ENCODE assay signal across 1 cellular context in the genomic region with DNA sequence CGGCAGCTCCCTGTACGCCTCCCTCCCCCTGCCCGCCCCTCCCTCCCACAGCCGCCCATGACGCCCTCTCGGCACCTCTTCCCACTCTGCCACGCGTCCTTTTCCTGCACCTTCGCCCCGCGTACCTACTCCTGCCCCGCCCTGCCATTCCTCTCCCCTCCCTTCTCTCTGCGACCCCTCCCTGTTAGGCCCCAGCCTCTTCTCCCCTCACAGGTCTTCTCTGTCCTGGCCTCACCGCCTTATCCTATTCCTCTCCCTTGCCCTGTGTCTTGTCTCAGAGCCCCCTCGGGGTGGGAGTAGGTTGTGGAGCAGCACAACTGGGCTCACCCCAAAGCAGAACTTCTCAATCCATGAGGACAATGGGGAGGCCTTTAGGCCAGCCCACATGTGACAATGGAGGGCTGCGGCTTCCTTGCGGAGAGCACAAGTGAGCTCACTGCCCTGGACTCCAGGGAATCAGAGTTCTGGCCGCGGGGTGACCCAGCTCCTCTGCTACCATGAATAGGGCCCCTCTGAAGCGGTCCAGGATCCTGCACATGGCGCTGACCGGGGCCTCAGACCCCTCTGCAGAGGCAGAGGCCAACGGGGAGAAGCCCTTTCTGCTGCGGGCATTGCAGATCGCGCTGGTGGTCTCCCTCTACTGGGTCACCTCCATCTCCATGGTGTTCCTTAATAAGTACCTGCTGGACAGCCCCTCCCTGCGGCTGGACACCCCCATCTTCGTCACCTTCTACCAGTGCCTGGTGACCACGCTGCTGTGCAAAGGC.
A peak's percentile ranks its signal among the peaks of the same experiment; 100 is the strongest.
TF ChIP-seq lines count a peak whose summit lies in the region.

No MANE protein-coding gene starts in this region.

TF ChIP-seq in HepG2, 621 proteins besides CTCF, POLR2A, EP300 and RAD21 (continued from another document and continues in another):
- TF ChIP-seq, protein P1, sequence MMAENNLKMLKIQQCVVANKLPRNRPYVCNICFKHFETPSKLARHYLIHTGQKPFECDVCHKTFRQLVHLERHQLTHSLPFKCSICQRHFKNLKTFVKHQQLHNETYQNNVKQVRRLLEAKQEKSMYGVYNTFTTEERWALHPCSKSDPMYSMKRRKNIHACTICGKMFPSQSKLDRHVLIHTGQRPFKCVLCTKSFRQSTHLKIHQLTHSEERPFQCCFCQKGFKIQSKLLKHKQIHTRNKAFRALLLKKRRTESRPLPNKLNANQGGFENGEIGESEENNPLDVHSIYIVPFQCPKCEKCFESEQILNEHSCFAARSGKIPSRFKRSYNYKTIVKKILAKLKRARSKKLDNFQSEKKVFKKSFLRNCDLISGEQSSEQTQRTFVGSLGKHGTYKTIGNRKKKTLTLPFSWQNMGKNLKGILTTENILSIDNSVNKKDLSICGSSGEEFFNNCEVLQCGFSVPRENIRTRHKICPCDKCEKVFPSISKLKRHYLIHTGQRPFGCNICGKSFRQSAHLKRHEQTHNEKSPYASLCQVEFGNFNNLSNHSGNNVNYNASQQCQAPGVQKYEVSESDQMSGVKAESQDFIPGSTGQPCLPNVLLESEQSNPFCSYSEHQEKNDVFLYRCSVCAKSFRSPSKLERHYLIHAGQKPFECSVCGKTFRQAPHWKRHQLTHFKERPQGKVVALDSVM (CRISPR knock-in tag; IDR thresholded peaks at IDR 0.05): no peak
- TF ChIP-seq POLR2AphosphoS5 (IDR thresholded peaks at IDR 0.05; ENCODE audit: low read depth, low read length) (0 out of 2 replicates have a peak, but pooled peaks have one; percentile 1), ZFP36L2 (CRISPR knock-in tag; IDR thresholded peaks at IDR 0.05) (no peak), ZNF644 (CRISPR knock-in tag; IDR thresholded peaks at IDR 0.05; ENCODE audit: low read depth) (no peak), SP140L (CRISPR knock-in tag; IDR thresholded peaks at IDR 0.05; ENCODE audit: borderline replicate concordance) (no peak), CHCHD3 (CRISPR knock-in tag; IDR thresholded peaks at IDR 0.05) (no peak), ZNF543 (CRISPR knock-in tag; IDR thresholded peaks at IDR 0.05) (peak; percentile 69; the same call in 1 of the 2 replicates), PCBP2 (optimal IDR thresholded peaks at IDR 0.05; ENCODE audit: low read depth, low read length, poor library complexity, severe bottlenecking) (no peak), ZNF816 (CRISPR knock-in tag; IDR thresholded peaks at IDR 0.05; ENCODE audit: borderline replicate concordance) (no peak), ZNF737 (CRISPR knock-in tag; IDR thresholded peaks at IDR 0.05; ENCODE audit: borderline replicate concordance) (no peak), ZFY (CRISPR knock-in tag; IDR thresholded peaks at IDR 0.05) (peak; percentile 70; the same call in 1 of the 2 replicates), CHD4 (IDR thresholded peaks at IDR 0.05; ENCODE audit: borderline replicate concordance, low read length) (no peak), ZNF598 (CRISPR knock-in tag; IDR thresholded peaks at IDR 0.05; ENCODE audit: borderline replicate concordance) (peak; percentile 90), NFATC3 (CRISPR knock-in tag; IDR thresholded peaks at IDR 0.05) (no peak), FLYWCH1 (CRISPR knock-in tag; IDR thresholded peaks at IDR 0.05) (no peak), ZNF30 (CRISPR knock-in tag; IDR thresholded peaks at IDR 0.05) (no peak), CHD2 (IDR thresholded peaks at IDR 0.05; ENCODE audit: low read depth, low read length) (no peak), HNF4G (IDR thresholded peaks at IDR 0.05; ENCODE audit: borderline replicate concordance, low read depth, low read length) (no peak), HNF4G (CRISPR knock-in tag; IDR thresholded peaks at IDR 0.05; ENCODE audit: borderline replicate concordance, low read depth) (no peak), NPAS2 (CRISPR knock-in tag; IDR thresholded peaks at IDR 0.05; ENCODE audit: borderline replicate concordance) (no peak), RARG (CRISPR knock-in tag; IDR thresholded peaks at IDR 0.05; ENCODE audit: low read depth) (no peak), EZH2 (conservative IDR thresholded peaks at IDR 0.05; ENCODE audit: low read depth, low read length) (no peak), ZNF768 (CRISPR knock-in tag; IDR thresholded peaks at IDR 0.05) (no peak), MAF1 (CRISPR knock-in tag; IDR thresholded peaks at IDR 0.05; ENCODE audit: borderline replicate concordance) (no peak), ZNF282 (IDR thresholded peaks at IDR 0.05; ENCODE audit: partially characterized antibody) (no peak), ZNF564 (CRISPR knock-in tag; IDR thresholded peaks at IDR 0.05) (no peak), ZNF331 (CRISPR knock-in tag; IDR thresholded peaks at IDR 0.05) (0 out of 2 replicates have a peak, but pooled peaks have one; percentile 12), HOXA7 (CRISPR knock-in tag; IDR thresholded peaks at IDR 0.05) (no peak), ZNF569 (CRISPR knock-in tag; IDR thresholded peaks at IDR 0.05; ENCODE audit: borderline replicate concordance) (no peak), JUNB (CRISPR knock-in tag; IDR thresholded peaks at IDR 0.05; ENCODE audit: borderline replicate concordance) (0 out of 2 replicates have a peak, but pooled peaks have one; percentile 18)
- TF ChIP-seq, protein P2, sequence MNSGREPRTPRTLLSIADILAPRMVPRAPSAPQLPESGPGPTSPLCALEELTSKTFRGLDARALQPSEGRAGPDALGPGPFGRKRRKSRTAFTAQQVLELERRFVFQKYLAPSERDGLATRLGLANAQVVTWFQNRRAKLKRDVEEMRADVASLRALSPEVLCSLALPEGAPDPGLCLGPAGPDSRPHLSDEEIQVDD (CRISPR knock-in tag; IDR thresholded peaks at IDR 0.05; ENCODE audit: borderline replicate concordance): no peak
- TF ChIP-seq, protein P3, sequence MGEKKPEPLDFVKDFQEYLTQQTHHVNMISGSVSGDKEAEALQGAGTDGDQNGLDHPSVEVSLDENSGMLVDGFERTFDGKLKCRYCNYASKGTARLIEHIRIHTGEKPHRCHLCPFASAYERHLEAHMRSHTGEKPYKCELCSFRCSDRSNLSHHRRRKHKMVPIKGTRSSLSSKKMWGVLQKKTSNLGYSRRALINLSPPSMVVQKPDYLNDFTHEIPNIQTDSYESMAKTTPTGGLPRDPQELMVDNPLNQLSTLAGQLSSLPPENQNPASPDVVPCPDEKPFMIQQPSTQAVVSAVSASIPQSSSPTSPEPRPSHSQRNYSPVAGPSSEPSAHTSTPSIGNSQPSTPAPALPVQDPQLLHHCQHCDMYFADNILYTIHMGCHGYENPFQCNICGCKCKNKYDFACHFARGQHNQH (CRISPR knock-in tag; IDR thresholded peaks at IDR 0.05): no peak
- TF ChIP-seq, protein P4, sequence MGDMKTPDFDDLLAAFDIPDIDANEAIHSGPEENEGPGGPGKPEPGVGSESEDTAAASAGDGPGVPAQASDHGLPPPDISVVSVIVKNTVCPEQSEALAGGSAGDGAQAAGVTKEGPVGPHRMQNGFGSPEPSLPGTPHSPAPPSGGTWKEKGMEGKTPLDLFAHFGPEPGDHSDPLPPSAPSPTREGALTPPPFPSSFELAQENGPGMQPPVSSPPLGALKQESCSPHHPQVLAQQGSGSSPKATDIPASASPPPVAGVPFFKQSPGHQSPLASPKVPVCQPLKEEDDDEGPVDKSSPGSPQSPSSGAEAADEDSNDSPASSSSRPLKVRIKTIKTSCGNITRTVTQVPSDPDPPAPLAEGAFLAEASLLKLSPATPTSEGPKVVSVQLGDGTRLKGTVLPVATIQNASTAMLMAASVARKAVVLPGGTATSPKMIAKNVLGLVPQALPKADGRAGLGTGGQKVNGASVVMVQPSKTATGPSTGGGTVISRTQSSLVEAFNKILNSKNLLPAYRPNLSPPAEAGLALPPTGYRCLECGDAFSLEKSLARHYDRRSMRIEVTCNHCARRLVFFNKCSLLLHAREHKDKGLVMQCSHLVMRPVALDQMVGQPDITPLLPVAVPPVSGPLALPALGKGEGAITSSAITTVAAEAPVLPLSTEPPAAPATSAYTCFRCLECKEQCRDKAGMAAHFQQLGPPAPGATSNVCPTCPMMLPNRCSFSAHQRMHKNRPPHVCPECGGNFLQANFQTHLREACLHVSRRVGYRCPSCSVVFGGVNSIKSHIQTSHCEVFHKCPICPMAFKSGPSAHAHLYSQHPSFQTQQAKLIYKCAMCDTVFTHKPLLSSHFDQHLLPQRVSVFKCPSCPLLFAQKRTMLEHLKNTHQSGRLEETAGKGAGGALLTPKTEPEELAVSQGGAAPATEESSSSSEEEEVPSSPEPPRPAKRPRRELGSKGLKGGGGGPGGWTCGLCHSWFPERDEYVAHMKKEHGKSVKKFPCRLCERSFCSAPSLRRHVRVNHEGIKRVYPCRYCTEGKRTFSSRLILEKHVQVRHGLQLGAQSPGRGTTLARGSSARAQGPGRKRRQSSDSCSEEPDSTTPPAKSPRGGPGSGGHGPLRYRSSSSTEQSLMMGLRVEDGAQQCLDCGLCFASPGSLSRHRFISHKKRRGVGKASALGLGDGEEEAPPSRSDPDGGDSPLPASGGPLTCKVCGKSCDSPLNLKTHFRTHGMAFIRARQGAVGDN (CRISPR knock-in tag; IDR thresholded peaks at IDR 0.05): peak; percentile 93
- TF ChIP-seq, protein P5, sequence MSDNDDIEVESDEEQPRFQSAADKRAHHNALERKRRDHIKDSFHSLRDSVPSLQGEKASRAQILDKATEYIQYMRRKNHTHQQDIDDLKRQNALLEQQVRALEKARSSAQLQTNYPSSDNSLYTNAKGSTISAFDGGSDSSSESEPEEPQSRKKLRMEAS (IDR thresholded peaks at IDR 0.05): peak; percentile 56
- TF ChIP-seq, protein P6, sequence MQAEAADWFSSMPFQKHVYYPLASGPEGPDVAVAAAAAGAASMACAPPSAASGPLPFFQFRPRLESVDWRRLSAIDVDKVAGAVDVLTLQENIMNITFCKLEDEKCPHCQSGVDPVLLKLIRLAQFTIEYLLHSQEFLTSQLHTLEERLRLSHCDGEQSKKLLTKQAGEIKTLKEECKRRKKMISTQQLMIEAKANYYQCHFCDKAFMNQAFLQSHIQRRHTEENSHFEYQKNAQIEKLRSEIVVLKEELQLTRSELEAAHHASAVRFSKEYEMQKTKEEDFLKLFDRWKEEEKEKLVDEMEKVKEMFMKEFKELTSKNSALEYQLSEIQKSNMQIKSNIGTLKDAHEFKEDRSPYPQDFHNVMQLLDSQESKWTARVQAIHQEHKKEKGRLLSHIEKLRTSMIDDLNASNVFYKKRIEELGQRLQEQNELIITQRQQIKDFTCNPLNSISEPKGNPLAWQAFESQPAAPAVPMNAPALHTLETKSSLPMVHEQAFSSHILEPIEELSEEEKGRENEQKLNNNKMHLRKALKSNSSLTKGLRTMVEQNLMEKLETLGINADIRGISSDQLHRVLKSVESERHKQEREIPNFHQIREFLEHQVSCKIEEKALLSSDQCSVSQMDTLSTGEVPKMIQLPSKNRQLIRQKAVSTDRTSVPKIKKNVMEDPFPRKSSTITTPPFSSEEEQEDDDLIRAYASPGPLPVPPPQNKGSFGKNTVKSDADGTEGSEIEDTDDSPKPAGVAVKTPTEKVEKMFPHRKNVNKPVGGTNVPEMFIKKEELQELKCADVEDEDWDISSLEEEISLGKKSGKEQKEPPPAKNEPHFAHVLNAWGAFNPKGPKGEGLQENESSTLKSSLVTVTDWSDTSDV (CRISPR knock-in tag; IDR thresholded peaks at IDR 0.05): 0 out of 2 replicates have a peak, but pooled peaks have one; percentile 47
- TF ChIP-seq, protein P7, sequence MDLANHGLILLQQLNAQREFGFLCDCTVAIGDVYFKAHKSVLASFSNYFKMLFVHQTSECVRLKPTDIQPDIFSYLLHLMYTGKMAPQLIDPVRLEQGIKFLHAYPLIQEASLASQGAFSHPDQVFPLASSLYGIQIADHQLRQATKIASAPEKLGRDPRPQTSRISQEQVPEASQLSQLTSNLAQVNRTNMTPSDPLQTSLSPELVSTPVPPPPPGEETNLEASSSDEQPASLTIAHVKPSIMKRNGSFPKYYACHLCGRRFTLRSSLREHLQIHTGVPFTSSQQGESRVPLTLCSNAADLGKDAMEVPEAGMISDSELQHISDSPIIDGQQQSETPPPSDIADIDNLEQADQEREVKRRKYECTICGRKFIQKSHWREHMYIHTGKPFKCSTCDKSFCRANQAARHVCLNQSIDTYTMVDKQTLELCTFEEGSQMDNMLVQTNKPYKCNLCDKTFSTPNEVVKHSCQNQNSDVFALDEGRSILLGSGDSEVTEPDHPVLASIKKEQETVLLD (CRISPR knock-in tag; IDR thresholded peaks at IDR 0.05; ENCODE audit: low read depth): no peak
- TF ChIP-seq, protein P8, sequence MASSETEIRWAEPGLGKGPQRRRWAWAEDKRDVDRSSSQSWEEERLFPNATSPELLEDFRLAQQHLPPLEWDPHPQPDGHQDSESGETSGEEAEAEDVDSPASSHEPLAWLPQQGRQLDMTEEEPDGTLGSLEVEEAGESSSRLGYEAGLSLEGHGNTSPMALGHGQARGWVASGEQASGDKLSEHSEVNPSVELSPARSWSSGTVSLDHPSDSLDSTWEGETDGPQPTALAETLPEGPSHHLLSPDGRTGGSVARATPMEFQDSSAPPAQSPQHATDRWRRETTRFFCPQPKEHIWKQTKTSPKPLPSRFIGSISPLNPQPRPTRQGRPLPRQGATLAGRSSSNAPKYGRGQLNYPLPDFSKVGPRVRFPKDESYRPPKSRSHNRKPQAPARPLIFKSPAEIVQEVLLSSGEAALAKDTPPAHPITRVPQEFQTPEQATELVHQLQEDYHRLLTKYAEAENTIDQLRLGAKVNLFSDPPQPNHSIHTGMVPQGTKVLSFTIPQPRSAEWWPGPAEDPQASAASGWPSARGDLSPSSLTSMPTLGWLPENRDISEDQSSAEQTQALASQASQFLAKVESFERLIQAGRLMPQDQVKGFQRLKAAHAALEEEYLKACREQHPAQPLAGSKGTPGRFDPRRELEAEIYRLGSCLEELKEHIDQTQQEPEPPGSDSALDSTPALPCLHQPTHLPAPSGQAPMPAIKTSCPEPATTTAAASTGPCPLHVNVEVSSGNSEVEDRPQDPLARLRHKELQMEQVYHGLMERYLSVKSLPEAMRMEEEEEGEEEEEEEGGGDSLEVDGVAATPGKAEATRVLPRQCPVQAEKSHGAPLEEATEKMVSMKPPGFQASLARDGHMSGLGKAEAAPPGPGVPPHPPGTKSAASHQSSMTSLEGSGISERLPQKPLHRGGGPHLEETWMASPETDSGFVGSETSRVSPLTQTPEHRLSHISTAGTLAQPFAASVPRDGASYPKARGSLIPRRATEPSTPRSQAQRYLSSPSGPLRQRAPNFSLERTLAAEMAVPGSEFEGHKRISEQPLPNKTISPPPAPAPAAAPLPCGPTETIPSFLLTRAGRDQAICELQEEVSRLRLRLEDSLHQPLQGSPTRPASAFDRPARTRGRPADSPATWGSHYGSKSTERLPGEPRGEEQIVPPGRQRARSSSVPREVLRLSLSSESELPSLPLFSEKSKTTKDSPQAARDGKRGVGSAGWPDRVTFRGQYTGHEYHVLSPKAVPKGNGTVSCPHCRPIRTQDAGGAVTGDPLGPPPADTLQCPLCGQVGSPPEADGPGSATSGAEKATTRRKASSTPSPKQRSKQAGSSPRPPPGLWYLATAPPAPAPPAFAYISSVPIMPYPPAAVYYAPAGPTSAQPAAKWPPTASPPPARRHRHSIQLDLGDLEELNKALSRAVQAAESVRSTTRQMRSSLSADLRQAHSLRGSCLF (CRISPR knock-in tag; IDR thresholded peaks at IDR 0.05; ENCODE audit: borderline replicate concordance): no peak
- TF ChIP-seq, protein P9, sequence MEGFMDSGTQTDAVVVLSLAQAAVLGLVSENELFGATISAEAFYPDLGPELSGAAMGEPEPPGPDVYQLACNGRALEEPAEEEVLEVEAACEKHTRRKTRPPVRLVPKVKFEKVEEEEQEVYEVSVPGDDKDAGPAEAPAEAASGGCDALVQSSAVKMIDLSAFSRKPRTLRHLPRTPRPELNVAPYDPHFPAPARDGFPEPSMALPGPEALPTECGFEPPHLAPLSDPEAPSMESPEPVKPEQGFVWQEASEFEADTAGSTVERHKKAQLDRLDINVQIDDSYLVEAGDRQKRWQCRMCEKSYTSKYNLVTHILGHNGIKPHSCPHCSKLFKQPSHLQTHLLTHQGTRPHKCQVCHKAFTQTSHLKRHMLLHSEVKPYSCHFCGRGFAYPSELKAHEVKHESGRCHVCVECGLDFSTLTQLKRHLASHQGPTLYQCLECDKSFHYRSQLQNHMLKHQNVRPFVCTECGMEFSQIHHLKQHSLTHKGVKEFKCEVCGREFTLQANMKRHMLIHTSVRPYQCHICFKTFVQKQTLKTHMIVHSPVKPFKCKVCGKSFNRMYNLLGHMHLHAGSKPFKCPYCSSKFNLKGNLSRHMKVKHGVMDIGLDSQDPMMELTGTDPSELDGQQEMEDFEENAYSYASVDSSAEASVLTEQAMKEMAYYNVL (CRISPR knock-in tag; IDR thresholded peaks at IDR 0.05; ENCODE audit: borderline replicate concordance): no peak
